Comparison of ENCODE assay signal across 14 cellular contexts in genomic region chr1:233993651-233994050, GRCh38.
A peak's percentile ranks its signal among the peaks of the same experiment; 100 is the strongest.
DNase-seq lines count a peak whose midpoint lies in the region; ATAC-seq and TF ChIP-seq lines count a peak whose summit lies in the region.
"Had no signal": no experiment of that assay in that cellular context is flagged by ENCODE, and none has a peak within 500 bp of the region (broad histone marks: within the 10 kb centered on the region; RNA-seq: fewer than 3 reads in every experiment).

No MANE protein-coding gene starts in this region.

- no peak for TF ChIP-seq CTCF in PC-3 (conservative IDR thresholded peaks at IDR 0.05; ENCODE audit: low read depth, low read length)

- intact Hi-C loops in PC-3 (cut with micrococcal nuclease): loop anchor here (1.0 to 5.0 kb wide), 4 partner anchors 41 to 114 kb away; no protein-coding TSS in a partner anchor

- BruUV-seq in PC-3 (replicated peaks; lab: Mats Ljungman, UMichigan): no TSS peak

- ATAC-seq in HG03354 (IDR thresholded peaks at IDR 0.05; ENCODE audit: poor library complexity, severe bottlenecking, unreplicated experiment): peak; percentile 71
- ATAC-seq in PC-3: peak; percentile 85
- ATAC-seq in HG03095 (IDR thresholded peaks at IDR 0.05; ENCODE audit: unreplicated experiment): no peak
- no peak for ATAC-seq in GM19023 (IDR thresholded peaks at IDR 0.05; ENCODE audit: unreplicated experiment)
- no peak for ATAC-seq in GM21381 (IDR thresholded peaks at IDR 0.05; ENCODE audit: unreplicated experiment)

- peaks cover 62% of the 10 kb centered on the region for H3K4me1 ChIP-seq in PC-3 (ENCODE audit: insufficient read depth, low read length)
- H3K4me1 ChIP-seq: prostate gland had no signal

- no peaks in the 10 kb centered on the region for H3K27me3 ChIP-seq in PC-3 (ENCODE audit: low read length)

- H3K9me3 ChIP-seq in PC-3 (ENCODE audit: low read length): no peaks in the 10 kb centered on the region
- H3K9me3 ChIP-seq: prostate gland had no signal

- no peaks in the 10 kb centered on the region for H3F3A ChIP-seq in PC-3 (ENCODE audit: low read length, unreplicated experiment)

- no peak overlapping the region for H2AFZ ChIP-seq in PC-3 (ENCODE audit: low read length)

- H3K79me2 ChIP-seq in PC-3 (ENCODE audit: low read length): peaks cover 66% of the 10 kb centered on the region

- H3K9me2 ChIP-seq in PC-3 (replicated peaks; ENCODE audit: low read length): no peaks in the 10 kb centered on the region

- peak overlapping the region; percentile 79 for H3K9ac ChIP-seq in PC-3 (ENCODE audit: low read length)

- POLR2A ChIA-PET in PC-3 (lab: Charles Lee; ENCODE audit: unreplicated experiment): no interaction called here

- no peaks in the 10 kb centered on the region for H4K20me1 ChIP-seq in PC-3 (ENCODE audit: low read length)

- H3K4me2 ChIP-seq in PC-3 (ENCODE audit: low read length): peak overlapping the region; percentile 63

- H3K36me3 ChIP-seq in PC-3 (ENCODE audit: low read depth, low read length): no peaks in the 10 kb centered on the region
- H3K36me3 ChIP-seq: prostate gland had no signal

- H3K27ac ChIP-seq in PC-3 (ENCODE audit: low read length): peak overlapping the region; percentile 97
- H3K27ac ChIP-seq: prostate gland had no signal

- no peak overlapping the region for H3K4me3 ChIP-seq in PC-3 (ENCODE audit: low read length)
- H3K4me3 ChIP-seq: prostate gland had no signal

- peak; percentile 56 for DNase-seq in NK-92 treated with Interleukin-12 subunit alpha and Interleukin-12 subunit beta, amount 100 ng/mL, for 24 hours (lab: John Stamatoyannopoulos, UW)
- DNase-seq in NK-92 (lab: John Stamatoyannopoulos, UW; ENCODE audit: unreplicated experiment) (no peak), PC-3 (peak; percentile 99), islet precursor cell (peak; percentile 67)
- DNase-seq: activated T-cell treated with anti-CD3 and anti-CD28 coated beads for 4 hours, foreskin melanocyte, GDM1, IMR-90, NCI-H524 treated with DMSO at 0.1 percent for 48 hours had no signal

- CTCF ChIA-PET in PC-3 (lab: Charles Lee): no interaction called here

Comparison
In these comparisons a context has a peak if more than half of its experiments do, and no peak if none do; other contexts are left out.
1. ATAC-seq: peak in HG03354 (single experiment) and PC-3 (single experiment); none in HG03095 (single experiment), GM19023 (single experiment) and GM21381 (single experiment).